In genomic region chr13:74576504-74576903, GRCh38 we compare ENCODE assay signal across 16 cellular contexts.
DNase-seq lines count a peak whose midpoint lies in the region; FAIRE-seq and TF ChIP-seq lines count a peak whose summit lies in the region.
"Had no signal": no experiment of that assay in that cellular context is flagged by ENCODE, and none has a peak within 500 bp of the region (broad histone marks: within the 10 kb centered on the region; RNA-seq: fewer than 3 reads in every experiment).

No MANE protein-coding gene starts in this region.

- H3K27me3 Mint-ChIP-seq in Calu3 (ENCODE audit: unreplicated experiment) (no peaks in the 10 kb centered on the region), brain (no peaks in the 10 kb centered on the region), nephron progenitor cell (ENCODE audit: low read depth, poor library complexity) (peaks cover 7% of the 10 kb centered on the region)

- peak overlapping the region; percentile 57 for H3K4me3 ChIP-seq in BE2C (ENCODE audit: low read depth, low read length)
- H3K4me3 ChIP-seq in kidney (ENCODE audit: low read length in 2 of 2): no peak overlapping the region

- H3K36me3 ChIP-seq in BE2C (no peaks in the 10 kb centered on the region), kidney (ENCODE audit: control insufficient read depth in 1 of 2, insufficient read depth in 2 of 2, low read length in 2 of 2) (no peaks in the 10 kb centered on the region)
- H3K36me3 ChIP-seq: sigmoid colon had no signal

- intact Hi-C loops in Calu3 (cut with micrococcal nuclease; ENCODE audit: unreplicated experiment) (loop anchor here (10.0 kb wide), 1 partner anchor 638 kb away; no protein-coding TSS in a partner anchor), kidney (cut with DNase I) (no loop called here)

- H3K9me3 ChIP-seq in BE2C (no peaks in the 10 kb centered on the region), kidney (ENCODE audit: control insufficient read depth in 1 of 2, low read length in 2 of 2) (no peaks in the 10 kb centered on the region)
- H3K9me3 ChIP-seq: sigmoid colon had no signal

- H3K9ac ChIP-seq in kidney (ENCODE audit: low read length in 2 of 2): no peak overlapping the region

- H3K4me1 Mint-ChIP-seq in Calu3 (ENCODE audit: low read depth, unreplicated experiment): no peaks in the 10 kb centered on the region
- H3K4me1 Mint-ChIP-seq in brain: peaks cover 50% of the 10 kb centered on the region
- H3K4me1 Mint-ChIP-seq in nephron progenitor cell: peaks cover 22% of the 10 kb centered on the region

- H3K9me3 Mint-ChIP-seq in Calu3 (ENCODE audit: low read depth, unreplicated experiment) (no peaks in the 10 kb centered on the region), brain (no peaks in the 10 kb centered on the region), nephron progenitor cell (peaks cover 4% of the 10 kb centered on the region)
- H3K9me3 Mint-ChIP-seq: immature natural killer cell; stimulated activated naive CD8-positive, alpha-beta T cell treated with anti-CD3 and anti-CD28 coated beads, Interleukin-15, amount 100 ng/mL, for 72 hours had no signal

- H3K27ac ChIP-seq in kidney (ENCODE audit: low read depth in 2 of 2, low read length in 2 of 2): no peak overlapping the region
- H3K27ac ChIP-seq: C4-2B, VCaP had no signal

- H3K4me3 Mint-ChIP-seq in Calu3 (ENCODE audit: low read depth, unreplicated experiment) (peak overlapping the region; percentile 26), brain (peak overlapping the region; percentile 83 to 87 (median 85)), nephron progenitor cell (peak overlapping the region; percentile 82)

- H3K27ac Mint-ChIP-seq in Calu3 (ENCODE audit: unreplicated experiment) (no peak overlapping the region), brain (peak overlapping the region; percentile 53 to 99 (median 90)), nephron progenitor cell (no peak overlapping the region)
- H3K27ac Mint-ChIP-seq: immature natural killer cell; stimulated activated naive CD8-positive, alpha-beta T cell treated with anti-CD3 and anti-CD28 coated beads, Interleukin-15, amount 100 ng/mL, for 72 hours had no signal

- H3K27me3 ChIP-seq in BE2C: no peaks in the 10 kb centered on the region
- H3K27me3 ChIP-seq: sigmoid colon had no signal

- no TSS peak for BruUV-seq in Calu3 (replicated peaks; lab: Mats Ljungman, UMichigan)

- DNase-seq in BE2C: no peak
- no peak for DNase-seq in Calu3
- no peak for DNase-seq in nephron progenitor cell
- no peak for DNase-seq in frontal cortex (ENCODE audit: low spot score in 2 of 2)
- DNase-seq in middle frontal gyrus (ENCODE audit: extremely low spot score, low spot score): no peak
- no peak for DNase-seq in kidney
- DNase-seq: immature natural killer cell; Karpas-422; NCI-H187 treated with DMSO at 0.1 percent for 48 hours; NK-92 treated with Interleukin-12 subunit alpha and Interleukin-12 subunit beta, amount 100 ng/mL, for 24 hours; sigmoid colon; stimulated activated naive CD8-positive, alpha-beta T cell treated with anti-CD3 and anti-CD28 coated beads, Interleukin-15, amount 100 ng/mL, for 72 hours had no signal

- H3K36me3 Mint-ChIP-seq in Calu3 (ENCODE audit: insufficient read depth, unreplicated experiment): no peaks in the 10 kb centered on the region
- no peaks in the 10 kb centered on the region for H3K36me3 Mint-ChIP-seq in brain
- H3K36me3 Mint-ChIP-seq in nephron progenitor cell (ENCODE audit: low read depth): no peaks in the 10 kb centered on the region
- H3K36me3 Mint-ChIP-seq: immature natural killer cell had no signal

- TF ChIP-seq CTCF in BE2C (IDR thresholded peaks at IDR 0.05; ENCODE audit: low read depth, low read length) (no peak), Calu3 (IDR thresholded peaks at IDR 0.05; ENCODE audit: unreplicated experiment) (no peak), brain (conservative IDR thresholded peaks at IDR 0.05) (no peak), nephron progenitor cell (IDR thresholded peaks at IDR 0.05) (no peak), kidney (IDR thresholded peaks at IDR 0.05; ENCODE audit: borderline replicate concordance, extremely low read depth, insufficient read depth) (no peak)

- FAIRE-seq in frontal cortex (lab: Jason Lieb, UNC) (no peak), kidney (lab: Jason Lieb, UNC) (no peak)
- FAIRE-seq: GM19239 had no signal

- H3K4me1 ChIP-seq in BE2C (peaks cover 14% of the 10 kb centered on the region), kidney (ENCODE audit: control insufficient read depth in 1 of 2, insufficient read depth in 1 of 2, low read depth in 1 of 2, low read length in 2 of 2) (peaks cover 0 to 2% of the 10 kb centered on the region in 2 donors)

- CTCF ChIA-PET in Calu3 (lab: Charles Lee): no interaction called here

Comparison
In these comparisons a context has a peak if more than half of its experiments do, and no peak if none do; other contexts are left out.
1. H3K27ac Mint-ChIP-seq: peak in brain (5 of 5); none in Calu3 (single experiment) and nephron progenitor cell (single experiment).
2. H3K4me3 Mint-ChIP-seq: peak in every context shown above with its lines; median percentile 85 in brain; 82 in nephron progenitor cell; 26 in Calu3.